27 cellular contexts compared by ENCODE assay signal in the genomic region with DNA sequence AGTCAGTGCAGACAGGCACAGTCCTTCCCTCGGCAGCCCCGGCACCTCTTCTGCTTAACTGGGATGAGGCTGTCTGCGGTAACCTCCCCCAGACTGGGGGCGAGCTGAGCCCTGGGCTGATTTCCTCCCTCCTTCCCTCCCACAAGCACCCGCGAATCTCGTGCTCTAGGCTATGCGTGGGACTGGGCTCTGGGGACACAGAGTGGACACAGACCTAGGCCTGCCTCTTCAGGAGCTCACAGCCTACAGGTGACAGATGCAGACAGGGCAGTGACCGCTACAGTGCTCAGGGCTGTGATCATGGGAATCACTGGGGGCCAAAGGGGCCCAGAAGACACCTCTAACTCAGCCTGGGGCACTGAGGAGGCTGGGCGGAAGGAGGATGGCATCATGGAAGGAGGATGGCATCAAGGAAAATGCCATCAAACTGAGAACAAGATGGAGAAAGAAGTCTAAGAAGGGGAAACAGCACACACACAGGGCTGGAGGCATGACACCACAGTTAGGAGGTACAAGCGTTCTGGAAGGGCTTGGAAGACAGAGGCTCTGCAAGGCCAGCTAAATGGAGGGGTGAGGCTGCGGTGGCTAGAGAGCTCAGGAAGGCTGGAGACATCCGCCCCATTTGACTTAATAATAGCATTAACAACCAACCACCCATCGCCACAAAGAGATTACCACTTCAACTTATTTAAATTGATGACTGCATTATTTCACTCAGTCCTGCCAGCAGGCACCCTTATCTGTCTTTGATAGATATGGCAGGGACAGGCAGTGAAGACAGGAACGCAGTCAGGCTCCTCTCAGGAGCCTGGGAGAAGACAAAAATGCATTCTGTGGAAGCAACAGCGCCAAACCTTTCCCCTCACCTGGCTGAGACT. TPM values are rescaled to one million over a fixed set of nuclear protein-coding genes. Genes with fewer than 3 reads are reported as not detected.
DNase-seq lines count a peak whose midpoint lies in the region; TF ChIP-seq lines count a peak whose summit lies in the region.
"Had no signal": no experiment of that assay in that cellular context is flagged by ENCODE, and none has a peak within 500 bp of the region (broad histone marks: within the 10 kb centered on the region; RNA-seq: fewer than 3 reads in every experiment).

No MANE protein-coding gene starts in this region.

- H3F3A ChIP-seq in SK-N-SH (replicated peaks; ENCODE audit: insufficient read depth), result no peaks in the 10 kb centered on the region

- POLR2A ChIA-PET in HEK293 (lab: Yijun Ruan, JAX), result interaction anchor here (1.6 kb wide), 1 partner anchor 10 kb away, joined by 3 read pairs; no protein-coding TSS in a partner anchor
- POLR2A ChIA-PET in SK-N-SH (lab: Yijun Ruan, JAX), result no interaction called here

- no peak overlapping the region for H3K4ac ChIP-seq in mesendoderm (ENCODE audit: low read depth, low read length)

- H3K56ac ChIP-seq in mesendoderm (ENCODE audit: low read length), result peak overlapping the region; percentile 35

- WGBS in SK-N-SH (ENCODE audit: low lambda C conversion rate), result 88% methylated on average over 16 of the region's 16 CpGs
- WGBS in mesendoderm (ENCODE audit: extremely low coverage, insufficient coverage, low lambda C conversion rate), result no CpG with 5 or more reads among the region's 16 CpGs

- in situ Hi-C loops in G401 (cut with HindIII; ENCODE audit: low sequenced_read_pairs), result no loop called here

- H2AK5ac ChIP-seq in mesendoderm (ENCODE audit: low read length), result no peak overlapping the region

- no peak overlapping the region for H2BK15ac ChIP-seq in mesendoderm (replicated peaks; ENCODE audit: low read depth)

- no peak overlapping the region for H3K4me2 ChIP-seq in SK-N-SH
- H3K4me2 ChIP-seq in mesendoderm (ENCODE audit: low read length), result no peak overlapping the region
- H3K4me2 ChIP-seq: BLaER1 had no signal

- H3K79me1 ChIP-seq in mesendoderm (ENCODE audit: low read length), result no peaks in the 10 kb centered on the region

- no peak overlapping the region for H2BK5ac ChIP-seq in mesendoderm (ENCODE audit: low read length)

- no peak for TF ChIP-seq EP300 in SK-N-SH (IDR thresholded peaks at IDR 0.05; ENCODE audit: borderline replicate concordance in 1 of 2, low read depth in 1 of 2, low read length in 1 of 2)

- no peak overlapping the region for H3K27ac ChIP-seq in HEK293 (ENCODE audit: extremely low read depth, low read depth, low read length)
- H3K27ac ChIP-seq in SK-N-SH (ENCODE audit: low read depth in 2 of 2, low read length in 1 of 2), result no peak overlapping the region
- no peak overlapping the region for H3K27ac ChIP-seq in mesendoderm (ENCODE audit: low read depth, low read length)
- H3K27ac ChIP-seq: BLaER1, parathyroid adenoma, right lobe of liver, SK-N-MC, thoracic aorta had no signal

- H3K27me3 ChIP-seq in SK-N-SH (ENCODE audit: insufficient read depth) (no peaks in the 10 kb centered on the region), mesendoderm (ENCODE audit: insufficient read depth, low read length, poor library complexity) (no peaks in the 10 kb centered on the region)
- H3K27me3 ChIP-seq: right lobe of liver had no signal

- no peak overlapping the region for H3K18ac ChIP-seq in mesendoderm (ENCODE audit: low read length)

- no peak for TF ChIP-seq RAD21 in SK-N-SH (IDR thresholded peaks at IDR 0.05; ENCODE audit: low read length)

- H3K9me3 ChIP-seq in HEK293 (ENCODE audit: control insufficient read depth, insufficient read depth, low read depth, low read length), result no peaks in the 10 kb centered on the region
- H3K9me3 ChIP-seq in SK-N-SH, result no peaks in the 10 kb centered on the region
- H3K9me3 ChIP-seq: BLaER1, Caco-2, right lobe of liver, thoracic aorta had no signal

- H3K79me2 ChIP-seq in SK-N-SH (ENCODE audit: insufficient read depth) (no peaks in the 10 kb centered on the region), mesendoderm (ENCODE audit: control insufficient read depth, insufficient read depth, low read length) (no peaks in the 10 kb centered on the region)
- H3K79me2 ChIP-seq: parathyroid adenoma had no signal

- peaks cover 3% of the 10 kb centered on the region; the same call in 1 of the 2 replicates for H3K4me1 ChIP-seq in HEK293 (ENCODE audit: control insufficient read depth, insufficient read depth, low read length)
- peaks cover 5 to 24% of the 10 kb centered on the region in 2 experiments; a peak in 2 of 4 replicates for H3K4me1 ChIP-seq in SK-N-SH (ENCODE audit: control insufficient read depth in 1 of 2, insufficient read depth in 2 of 2, low read depth in 1 of 2, low read length in 1 of 2)
- peaks cover 9% of the 10 kb centered on the region for H3K4me1 ChIP-seq in mesendoderm (ENCODE audit: control insufficient read depth, low read depth, low read length)

- H4K20me1 ChIP-seq in SK-N-SH (ENCODE audit: insufficient read depth), result no peaks in the 10 kb centered on the region
- H4K20me1 ChIP-seq: BLaER1 had no signal

- no peak overlapping the region for H4K5ac ChIP-seq in mesendoderm (ENCODE audit: low read length)

- H3K36me3 ChIP-seq in HEK293 (ENCODE audit: control insufficient read depth in 2 of 2, insufficient read depth in 1 of 2, low read length in 2 of 2) (no peaks in the 10 kb centered on the region), SK-N-SH (replicated peaks in 1 of 2; ENCODE audit: control insufficient read depth in 1 of 2, insufficient read depth in 2 of 2, low read length in 1 of 2) (no peaks in the 10 kb centered on the region), mesendoderm (ENCODE audit: control insufficient read depth, insufficient read depth, low read length) (no peaks in the 10 kb centered on the region)
- H3K36me3 ChIP-seq: BLaER1, right lobe of liver, thoracic aorta had no signal

- no peaks in the 10 kb centered on the region for H3K9me2 ChIP-seq in SK-N-SH

- DNase-seq in SK-N-SH, result peak; percentile 61
- peak; percentile 36 for DNase-seq in ecto neural progenitor cell (ENCODE audit: low spot score)
- peak; percentile 70 for DNase-seq in mesendoderm
- no peak for DNase-seq in G401 (ENCODE audit: low spot score)
- no peak for DNase-seq in NCI-H446 treated with DMSO at 0.1 percent for 48 hours (lab: John Stamatoyannopoulos, UW)
- no peak for DNase-seq in HuH-7 (ENCODE audit: low spot score)
- no peak for DNase-seq in HuH-7.5 (ENCODE audit: low spot score)
- DNase-seq: ACHN; activated CD4-positive, alpha-beta T cell treated with anti-CD3 and anti-CD28 coated beads, Interleukin-2, amount 50 U/mL, for 48 hours; activated CD4-positive, CD25-positive, alpha-beta regulatory T cell; activated CD8-positive, alpha-beta memory T cell treated with anti-CD3 and anti-CD28 coated beads, Interleukin-2, amount 50 U/mL, for 4 hours; Caco-2; DMS79 treated with DMSO at 0.1 percent for 48 hours; glutamatergic neuron; naive B cell; NCI-H2081 treated with DMSO at 0.1 percent for 48 hours; NCI-H510A treated with DMSO at 0.1 percent for 48 hours; right lobe of liver; stimulated activated CD4-positive, alpha-beta T cell treated with anti-CD3 and anti-CD28 coated beads, Interleukin-12 subunit alpha, Interleukin-12 subunit beta, amount 100 ng/mL, for 4 hours; stimulated activated CD4-positive, alpha-beta T cell treated with anti-CD3 and anti-CD28 coated beads, Interleukin-4, amount 100 ng/mL, for 24 hours; stimulated activated naive CD4-positive, alpha-beta T cell had no signal

- TF ChIP-seq CTCF in HEK293 (tag by site-specific recombination; IDR thresholded peaks at IDR 0.05) (no peak), SK-N-SH (IDR thresholded peaks at IDR 0.05) (no peak)

- no peak overlapping the region for H4K8ac ChIP-seq in mesendoderm (ENCODE audit: low read depth, low read length)

- H3K23ac ChIP-seq in mesendoderm (ENCODE audit: low read length), result no peak overlapping the region

- H3K4me3 ChIP-seq in HEK293 (ENCODE audit: low read depth, low read length) (no peak overlapping the region), SK-N-SH (ENCODE audit: low read depth in 2 of 2, low read length in 1 of 2) (no peak overlapping the region), mesendoderm (ENCODE audit: low read length) (no peak overlapping the region)
- H3K4me3 ChIP-seq: BLaER1, right lobe of liver, SK-N-MC, thoracic aorta had no signal

- CTCF ChIA-PET in HEK293 (lab: Yijun Ruan, JAX) (interaction anchor here (1.8 kb wide), 1 partner anchor 29 kb away, joined by 5 read pairs; no protein-coding TSS in a partner anchor), SK-N-SH (lab: Yijun Ruan, JAX) (interaction anchor here (2.0 kb wide), 1 partner anchor 29 kb away, joined by 7 read pairs; no protein-coding TSS in a partner anchor)

- H3K9ac ChIP-seq in SK-N-SH (no peak overlapping the region), mesendoderm (ENCODE audit: low read length) (peak overlapping the region; percentile 27)
- H3K9ac ChIP-seq: BLaER1, parathyroid adenoma had no signal

- H2BK120ac ChIP-seq in mesendoderm (ENCODE audit: low read depth, low read length), result no peak overlapping the region

- no peak overlapping the region for H2AFZ ChIP-seq in SK-N-SH (ENCODE audit: low read depth)
- H2AFZ ChIP-seq: parathyroid adenoma had no signal

TF ChIP-seq in SK-N-SH, 30 proteins besides CTCF, POLR2A, EP300 and RAD21 (continues in another document):
- peak; percentile 30; the same call in 1 of the 2 replicates for TF ChIP-seq GATA2 (CRISPR knock-in tag; IDR thresholded peaks at IDR 0.05)
- TF ChIP-seq RFX5 (IDR thresholded peaks at IDR 0.05; ENCODE audit: low read length), result no peak
- TF ChIP-seq CHD2 (IDR thresholded peaks at IDR 0.05; ENCODE audit: low read length, partially characterized antibody), result no peak
- no peak for TF ChIP-seq SMC3 (IDR thresholded peaks at IDR 0.05; ENCODE audit: low read depth, low read length)
- TF ChIP-seq GABPA (IDR thresholded peaks at IDR 0.05; ENCODE audit: low read depth), result no peak
- TF ChIP-seq TEAD4 (IDR thresholded peaks at IDR 0.05; ENCODE audit: borderline replicate concordance, insufficient read depth), result no peak
- no peak for TF ChIP-seq FOSL2 (IDR thresholded peaks at IDR 0.05; ENCODE audit: borderline replicate concordance, low read depth)

RNA-seq across cellular contexts. Expression of gene TTC39A, which starts 4.2 kb away (rescaled TPM):
- polyA plus RNA-seq in SK-N-SH (2012; rRNA removed), result 0.97 and 1.3 TPM in 2 replicates
- polyA plus RNA-seq in SK-N-SH (2012; cell fraction: cytosol; rRNA removed), result 0.70 and 1.0 TPM in 2 replicates
- 1.1 and 1.4 TPM in 2 replicates for polyA plus RNA-seq in SK-N-SH (2012; cell fraction: nucleus; rRNA removed)
- polyA plus RNA-seq in mesendoderm (2013, experiment 1 of 2), result 3.7 TPM
- 3.6 TPM for polyA plus RNA-seq in mesendoderm (2013, experiment 2 of 2)
- 20.3 and 37.4 TPM in 2 replicates for total RNA-seq in G401 (2014; rRNA removed; shearing (Covaris generic))
- total RNA-seq: T-helper 2 cell treated with Interferon-gamma antibody and Interleukin-4, amounts not matched to agents 100 ng/mL and 5 ng/mL, for 36 hours had no signal

Comparison
In these comparisons a context has a peak if more than half of its experiments do, and no peak if none do; other contexts are left out.
1. DNase-seq: peak in SK-N-SH (single experiment), ecto neural progenitor cell (single experiment) and mesendoderm (single experiment); none in G401 (single experiment), NCI-H446 treated with DMSO at 0.1 percent for 48 hours (single experiment), HuH-7 (single experiment) and HuH-7.5 (single experiment).